Comparison of ENCODE assay signal across 8 cellular contexts in the genomic region with DNA sequence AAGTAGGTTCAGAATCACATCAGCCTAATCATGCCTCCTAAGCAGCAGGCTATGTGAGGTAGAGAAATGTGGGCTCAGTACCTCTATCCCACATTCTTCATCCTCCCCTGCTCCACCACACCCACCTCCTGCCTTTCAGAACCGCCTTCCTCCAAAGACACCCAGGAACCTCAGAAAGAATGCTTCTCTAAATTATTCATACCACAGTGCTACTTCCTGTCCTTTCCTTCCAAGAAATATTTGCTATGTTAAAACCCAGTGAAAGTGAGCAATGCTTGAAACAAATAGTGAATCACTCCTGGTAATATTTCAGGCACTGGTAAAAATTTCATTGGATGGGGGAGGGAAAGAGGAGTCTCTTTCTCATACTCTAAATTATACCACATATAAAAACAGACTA. TPM values are rescaled to one million over a fixed set of nuclear protein-coding genes. Genes with fewer than 3 reads are reported as not detected.
A peak's percentile ranks its signal among the peaks of the same experiment; 100 is the strongest.
DNase-seq lines count a peak whose midpoint lies in the region; ATAC-seq and TF ChIP-seq lines count a peak whose summit lies in the region.

No MANE protein-coding gene starts in this region.

- peak overlapping the region; percentile 86 for H3K27ac Mint-ChIP-seq in activated naive CD4-positive, alpha-beta T cell treated with anti-CD3 and anti-CD28 coated beads for 36 hours

- no peaks in the 10 kb centered on the region for H3K27me3 Mint-ChIP-seq in activated naive CD4-positive, alpha-beta T cell treated with anti-CD3 and anti-CD28 coated beads for 36 hours (ENCODE audit: low read depth)
- H3K27me3 Mint-ChIP-seq in activated T-cell treated with anti-CD3 and anti-CD28 coated beads, Interleukin-2, amount 50 U/mL, for 4 hours (ENCODE audit: low read depth): no peaks in the 10 kb centered on the region

- H3K9me3 Mint-ChIP-seq in activated naive CD4-positive, alpha-beta T cell treated with anti-CD3 and anti-CD28 coated beads for 36 hours: no peaks in the 10 kb centered on the region
- H3K9me3 Mint-ChIP-seq in activated T-cell treated with anti-CD3 and anti-CD28 coated beads, Interleukin-2, amount 50 U/mL, for 4 hours: no peaks in the 10 kb centered on the region

- intact Hi-C loops in activated naive CD4-positive, alpha-beta T cell treated with anti-CD3 and anti-CD28 coated beads for 36 hours (cut with micrococcal nuclease): loop anchor here (1.0 to 5.0 kb wide), 3 partner anchors 24 to 382 kb away; partner anchors contain the start of gene CREB1
- intact Hi-C loops in head of caudate nucleus (cut with DNase I): no loop called here

- H3K36me3 Mint-ChIP-seq in activated naive CD4-positive, alpha-beta T cell treated with anti-CD3 and anti-CD28 coated beads for 36 hours (ENCODE audit: low read depth): peaks cover 3% of the 10 kb centered on the region
- H3K36me3 Mint-ChIP-seq in activated T-cell treated with anti-CD3 and anti-CD28 coated beads, Interleukin-2, amount 50 U/mL, for 4 hours (ENCODE audit: insufficient read depth): peaks cover 3% of the 10 kb centered on the region

- H3K27me3 ChIP-seq in thoracic aorta (replicated peaks; ENCODE audit: insufficient read depth): no peaks in the 10 kb centered on the region
- no peaks in the 10 kb centered on the region for H3K27me3 ChIP-seq in Karpas-422 (ENCODE audit: low read length)

- H3K4me3 Mint-ChIP-seq in activated naive CD4-positive, alpha-beta T cell treated with anti-CD3 and anti-CD28 coated beads for 36 hours: no peak overlapping the region
- H3K4me3 Mint-ChIP-seq in activated T-cell treated with anti-CD3 and anti-CD28 coated beads, Interleukin-2, amount 50 U/mL, for 4 hours: no peak overlapping the region

- ATAC-seq in activated T-cell treated with anti-CD3 and anti-CD28 coated beads, Interleukin-2, amount 50 U/mL, for 4 hours: peak; percentile 60 to 70
- ATAC-seq in thoracic aorta (ENCODE audit: insufficient number of reproducible peaks, low FRiP score, low read depth) (peak; percentile 70), GM19397 (IDR thresholded peaks at IDR 0.05; ENCODE audit: unreplicated experiment) (no peak), GM19467 (IDR thresholded peaks at IDR 0.05; ENCODE audit: unreplicated experiment) (no peak)

- DNase-seq in activated naive CD4-positive, alpha-beta T cell treated with anti-CD3 and anti-CD28 coated beads for 36 hours: peak; percentile 56
- DNase-seq in activated naive CD4-positive, alpha-beta T cell (lab: John Stamatoyannopoulos, UW): no peak
- DNase-seq in activated T-cell treated with anti-CD3 and anti-CD28 coated beads, Interleukin-2, amount 50 U/mL, for 4 hours: no peak
- DNase-seq in head of caudate nucleus: peak in 29 of 42 donors; percentile 19 to 78 (median 44)
- no peak for DNase-seq in thoracic aorta (ENCODE audit: low spot score)
- DNase-seq in Karpas-422: no peak

- H3K4me3 ChIP-seq in thoracic aorta (peak overlapping the region; percentile 53), Karpas-422 (ENCODE audit: low read length) (no peak overlapping the region)

- CTCF ChIA-PET in activated naive CD4-positive, alpha-beta T cell treated with anti-CD3 and anti-CD28 coated beads for 36 hours (lab: Charles Lee): interaction anchor here (1.1 to 1.7 kb wide), 2 partner anchors 18 to 21 kb away, joined by 4 to 8 read pairs; no protein-coding TSS in a partner anchor

- TF ChIP-seq CTCF in thoracic aorta (IDR thresholded peaks at IDR 0.05): no peak

- H3K36me3 ChIP-seq in thoracic aorta (no peaks in the 10 kb centered on the region), Karpas-422 (ENCODE audit: insufficient read depth, low read length) (no peaks in the 10 kb centered on the region)

- no peaks in the 10 kb centered on the region for H3K9me2 ChIP-seq in Karpas-422 (replicated peaks; ENCODE audit: insufficient read depth, low read length)

- no peak overlapping the region for H3K4me2 ChIP-seq in Karpas-422 (ENCODE audit: low read depth, low read length, poor library complexity, severe bottlenecking)

- H4K20me1 ChIP-seq in Karpas-422 (ENCODE audit: insufficient read depth, low read depth, low read length): no peaks in the 10 kb centered on the region

- H2AFZ ChIP-seq in Karpas-422 (ENCODE audit: low read length): no peak overlapping the region

- no peaks in the 10 kb centered on the region for H3K79me2 ChIP-seq in Karpas-422 (ENCODE audit: low read length)

- H3K9me3 ChIP-seq in thoracic aorta (no peaks in the 10 kb centered on the region), Karpas-422 (ENCODE audit: low read length) (no peaks in the 10 kb centered on the region)

- peaks cover 25 to 42% of the 10 kb centered on the region in 2 donors for H3K4me1 ChIP-seq in thoracic aorta (ENCODE audit: control insufficient read depth in 1 of 2, low read depth in 2 of 2)
- peaks cover 11% of the 10 kb centered on the region for H3K4me1 ChIP-seq in Karpas-422 (ENCODE audit: low read length)

- peaks cover 39% of the 10 kb centered on the region for H3K4me1 Mint-ChIP-seq in activated naive CD4-positive, alpha-beta T cell treated with anti-CD3 and anti-CD28 coated beads for 36 hours (ENCODE audit: low read depth)
- H3K4me1 Mint-ChIP-seq in activated T-cell treated with anti-CD3 and anti-CD28 coated beads, Interleukin-2, amount 50 U/mL, for 4 hours (ENCODE audit: low read depth): peaks cover 46% of the 10 kb centered on the region

- no peak overlapping the region for H3K9ac ChIP-seq in Karpas-422 (ENCODE audit: low read length)

- peak overlapping the region; percentile 76 to 77 for H3K27ac ChIP-seq in thoracic aorta
- H3K27ac ChIP-seq in Karpas-422 (ENCODE audit: low read length): no peak overlapping the region

RNA-seq across cellular contexts. Expression of gene CREB1, which starts 24.0 kb away (rescaled TPM):
- total RNA-seq in activated naive CD4-positive, alpha-beta T cell treated with anti-CD3 and anti-CD28 coated beads for 36 hours: 10 to 100 TPM; 93.7 to 97.7 TPM
- 10 to 100 TPM; 55.2 to 71.1 (median 59.5) TPM for total RNA-seq in activated T-cell treated with anti-CD3 and anti-CD28 coated beads, Interleukin-2, amount 50 U/mL, for 4 hours
- total RNA-seq in thoracic aorta: 10 to 100 TPM; 37.1 to 49.0 TPM
- 44.7 and 74.6 TPM in 2 replicates for total RNA-seq in Karpas-422 (2014; rRNA removed; shearing (Covaris generic); ENCODE audit: low replicate concordance)

Comparison
In these comparisons a context has a peak if more than half of its experiments do, and no peak if none do; other contexts are left out.
1. DNase-seq: peak in activated naive CD4-positive, alpha-beta T cell treated with anti-CD3 and anti-CD28 coated beads for 36 hours (single experiment) and head of caudate nucleus (29 of 42); none in activated naive CD4-positive, alpha-beta T cell (0 of 4), activated T-cell treated with anti-CD3 and anti-CD28 coated beads, Interleukin-2, amount 50 U/mL, for 4 hours (single experiment), thoracic aorta (single experiment) and Karpas-422 (single experiment).
2. ATAC-seq: peak in activated T-cell treated with anti-CD3 and anti-CD28 coated beads, Interleukin-2, amount 50 U/mL, for 4 hours (2 of 2) and thoracic aorta (single experiment); none in GM19397 (single experiment) and GM19467 (single experiment).